Comparison of ENCODE assay signal across 27 cellular contexts in the genomic region with DNA sequence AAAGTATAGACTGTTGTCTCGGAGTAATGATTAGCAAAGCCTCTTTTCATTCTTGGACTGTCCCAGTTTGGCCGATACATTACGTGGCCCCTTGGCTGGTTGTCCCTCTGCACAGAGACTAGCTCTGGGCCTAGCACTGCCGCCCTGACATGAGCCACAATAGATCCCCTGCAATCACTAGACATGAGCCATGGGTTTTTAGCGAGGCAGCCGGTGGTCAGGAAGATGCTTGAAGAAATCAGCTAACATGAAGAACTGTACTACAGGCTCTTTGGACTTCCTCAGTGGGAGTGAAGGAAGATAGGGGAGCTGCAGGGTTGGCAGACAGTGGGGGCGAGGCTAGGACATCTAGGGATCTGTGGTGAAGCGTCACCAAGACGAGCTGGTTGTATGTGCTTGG.
"Had no signal": no experiment of that assay in that cellular context is flagged by ENCODE, and none has a peak within 500 bp of the region (broad histone marks: within the 10 kb centered on the region; RNA-seq: fewer than 3 reads in every experiment).

No MANE protein-coding gene starts in this region.

- H3K4me2 ChIP-seq: neural progenitor cell, smooth muscle cell had no signal

- H3K4me1 ChIP-seq: neural progenitor cell, parathyroid adenoma, right lobe of liver, testis had no signal

- ATAC-seq: natural killer cell; stimulated activated naive B cell treated with anti-CD40 and anti-IgM and Interleukin-4, amounts not matched to agents 10 μg/mL and 1 μg/mL and 100 μg/mL, for 72 hours; stimulated activated naive CD8-positive, alpha-beta T cell treated with anti-CD3 and anti-CD28 coated beads, Interleukin-15, Interleukin-2, amounts not matched to agents 100 U/mL and 50 U/mL, for 24 hours had no signal

- FAIRE-seq: islet of Langerhans, urothelium cell line had no signal

- H2AFZ ChIP-seq: neural progenitor cell, parathyroid adenoma had no signal

- H3K9ac ChIP-seq: neural progenitor cell, parathyroid adenoma had no signal

- H3K9me3 ChIP-seq: left ventricle myocardium inferior, neutrophil, right atrium auricular region, right lobe of liver, stomach, testis, thyroid gland, transverse colon, upper lobe of left lung had no signal

- H3K4me3 ChIP-seq: left ventricle myocardium inferior, lung, neural progenitor cell, right atrium auricular region, right lobe of liver, smooth muscle cell, stomach, testis, thyroid gland, transverse colon, upper lobe of left lung had no signal

- DNase-seq: hypothalamus; immature natural killer cell; left ventricle myocardium inferior; naive B cell; natural killer cell; nephron progenitor cell; occipital lobe; stimulated activated CD4-positive, alpha-beta T cell treated with anti-CD3 and anti-CD28 coated beads, Interleukin-12 subunit alpha, Interleukin-12 subunit beta, amount 100 ng/mL, for 4 hours; stimulated activated CD4-positive, alpha-beta T cell treated with anti-CD3 and anti-CD28 coated beads, Interleukin-15, amount 100 ng/mL, for 24 hours; stimulated activated CD4-positive, alpha-beta T cell treated with anti-CD3 and anti-CD28 coated beads, Interleukin-2, amount 100 ng/mL, for 24 hours; stimulated activated CD4-positive, alpha-beta T cell treated with anti-CD3 and anti-CD28 coated beads, Interleukin-4, amount 100 ng/mL, for 1 hour; stimulated activated naive B cell treated with anti-CD40 and anti-IgM and Interleukin-4, amounts not matched to agents 10 μg/mL and 1 μg/mL and 100 μg/mL, for 72 hours; stimulated activated naive CD8-positive, alpha-beta T cell treated with anti-CD3 and anti-CD28 coated beads, Interleukin-15, Interleukin-2, amounts not matched to agents 100 U/mL and 50 U/mL, for 24 hours; stomach; testis; thyroid gland; transverse colon; upper lobe of left lung had no signal

- H3K27me3 ChIP-seq: neural progenitor cell, neutrophil, right atrium auricular region, right lobe of liver, stomach, testis, thyroid gland, transverse colon, upper lobe of left lung had no signal

- H3K36me3 ChIP-seq: left ventricle myocardium inferior, neural progenitor cell, right atrium auricular region, right lobe of liver, thyroid gland, transverse colon had no signal

- H3K27ac ChIP-seq: left ventricle myocardium inferior, neural progenitor cell, neutrophil, parathyroid adenoma, right atrium auricular region, right lobe of liver, stomach, testis, thyroid gland, transverse colon, upper lobe of left lung had no signal
